ENCODE assay signal across 34 cellular contexts in genomic region chr4:169821402-169821801, GRCh38.
"Had no signal": no experiment of that assay in that cellular context is flagged by ENCODE, and none has a peak within 500 bp of the region (broad histone marks: within the 10 kb centered on the region; RNA-seq: fewer than 3 reads in every experiment).

No MANE protein-coding gene starts in this region.

- H3K27me3 ChIP-seq: MG63 had no signal

- H3K9me3 ChIP-seq: MG63 had no signal

- H3K36me3 ChIP-seq: MG63 had no signal

- H3K4me3 ChIP-seq: MG63 had no signal

- DNase-seq: Karpas-422, Kasumi-1, MG63, MM.1S, MV-4-11, NCI-H1048, NCI-H1092, NCI-H1092 treated with DMSO at 0.1 percent for 48 hours, NCI-H1105, NCI-H1105 treated with DMSO at 0.1 percent for 48 hours, NCI-H1417, NCI-H1417 treated with DMSO at 0.1 percent for 48 hours, NCI-H1436, NCI-H1436 treated with DMSO at 0.1 percent for 48 hours, NCI-H146, NCI-H1694, NCI-H1694 treated with DMSO at 0.1 percent for 48 hours, NCI-H187, NCI-H187 treated with DMSO at 0.1 percent for 48 hours, NCI-H1930, NCI-H2029, NCI-H2029 treated with DMSO at 0.1 percent for 48 hours, NCI-H2081, NCI-H2081 treated with DMSO at 0.1 percent for 48 hours, NCI-H2107, NCI-H2171, NCI-H2171 treated with DMSO at 0.1 percent for 48 hours, NCI-H2227 treated with DMSO at 0.1 percent for 48 hours, NCI-H226, NCI-H345, NCI-H446, NCI-H446 treated with DMSO at 0.1 percent for 48 hours, NCI-H510A, NCI-H510A treated with DMSO at 0.1 percent for 48 hours had no signal
